ENCODE assay signal across 1 cellular context in the genomic region with DNA sequence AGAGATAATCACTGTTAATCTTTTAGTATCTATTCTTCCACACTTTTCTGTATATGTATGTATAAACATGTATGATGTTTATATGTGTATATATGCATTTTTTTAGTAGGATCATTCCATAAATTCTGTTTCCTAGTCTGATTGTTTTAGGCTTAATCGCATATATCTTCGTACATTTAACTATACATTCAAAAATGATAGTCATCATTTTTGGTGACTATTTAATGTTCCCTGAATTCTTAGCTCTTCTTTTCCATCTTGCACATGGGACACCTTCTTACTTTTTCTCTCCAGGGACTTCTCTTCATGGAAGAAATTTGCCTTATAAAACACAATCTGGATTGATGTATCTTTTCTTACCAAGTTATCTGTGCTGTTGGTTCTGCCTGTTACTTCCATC.
TF ChIP-seq lines count a peak whose summit lies in the region.

No MANE protein-coding gene starts in this region.

TF ChIP-seq in GM23338, 12 proteins besides CTCF, POLR2A, EP300 and RAD21:
- TF ChIP-seq, protein P1, sequence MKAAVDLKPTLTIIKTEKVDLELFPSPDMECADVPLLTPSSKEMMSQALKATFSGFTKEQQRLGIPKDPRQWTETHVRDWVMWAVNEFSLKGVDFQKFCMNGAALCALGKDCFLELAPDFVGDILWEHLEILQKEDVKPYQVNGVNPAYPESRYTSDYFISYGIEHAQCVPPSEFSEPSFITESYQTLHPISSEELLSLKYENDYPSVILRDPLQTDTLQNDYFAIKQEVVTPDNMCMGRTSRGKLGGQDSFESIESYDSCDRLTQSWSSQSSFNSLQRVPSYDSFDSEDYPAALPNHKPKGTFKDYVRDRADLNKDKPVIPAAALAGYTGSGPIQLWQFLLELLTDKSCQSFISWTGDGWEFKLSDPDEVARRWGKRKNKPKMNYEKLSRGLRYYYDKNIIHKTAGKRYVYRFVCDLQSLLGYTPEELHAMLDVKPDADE (IDR thresholded peaks at IDR 0.05), result no peak
- TF ChIP-seq JUNB (IDR thresholded peaks at IDR 0.05; ENCODE audit: unreplicated experiment) (no peak), EZH2phosphoT487 (IDR thresholded peaks at IDR 0.05; ENCODE audit: unreplicated experiment) (no peak), STAT1 (IDR thresholded peaks at IDR 0.05; ENCODE audit: unreplicated experiment) (no peak)
